6 cellular contexts compared by ENCODE assay signal in the genomic region with DNA sequence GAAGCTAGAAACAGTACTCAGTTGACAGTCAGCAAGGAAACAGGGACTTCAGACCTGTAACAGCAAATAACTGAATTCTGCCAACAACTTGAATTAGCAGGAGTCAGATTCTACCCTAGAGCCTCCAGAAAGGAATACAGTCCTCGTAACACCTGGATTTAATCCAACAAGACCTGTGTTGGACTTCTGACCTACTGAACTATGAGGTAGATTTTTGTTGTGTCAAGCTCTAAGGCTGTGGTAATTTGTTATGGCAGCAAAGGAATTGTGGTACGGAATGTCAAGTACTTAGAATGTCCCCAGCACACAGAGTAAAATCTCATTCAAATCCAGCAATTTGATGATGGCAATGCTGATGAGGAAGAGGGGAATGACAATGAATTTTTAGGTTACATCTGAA.
"Had no signal": no experiment of that assay in that cellular context is flagged by ENCODE, and none has a peak within 500 bp of the region (broad histone marks: within the 10 kb centered on the region; RNA-seq: fewer than 3 reads in every experiment).

No MANE protein-coding gene starts in this region.

- FAIRE-seq: HepG2, HTR-8/SVneo, K562 had no signal

- DNase-seq: IMR-90, KBM-7 had no signal

- H3K27ac ChIP-seq: HL-60 had no signal

- H3K4me3 ChIP-seq: K562 had no signal
